Comparison of ENCODE assay signal across 22 cellular contexts in genomic region chr22:43436536-43437267, GRCh38. TPM values are rescaled to one million over a fixed set of nuclear protein-coding genes. Genes with fewer than 3 reads are reported as not detected.
DNase-seq lines count a peak whose midpoint lies in the region; ATAC-seq and TF ChIP-seq lines count a peak whose summit lies in the region.
"Had no signal": no experiment of that assay in that cellular context is flagged by ENCODE, and none has a peak within 500 bp of the region (broad histone marks: within the 10 kb centered on the region; RNA-seq: fewer than 3 reads in every experiment).

No MANE protein-coding gene starts in this region.

- H3K27me3 ChIP-seq in H7 (ENCODE audit: control insufficient read depth, insufficient read depth, low read length) (no peaks in the 10 kb centered on the region; the same call in 1 of the 2 replicates), osteoblast (ENCODE audit: insufficient read depth, low read length) (no peaks in the 10 kb centered on the region), breast epithelium (peaks cover 0 to 6% of the 10 kb centered on the region in 2 donors)

- no peak for ATAC-seq in GM21528 (IDR thresholded peaks at IDR 0.05; ENCODE audit: low FRiP score, unreplicated experiment)
- ATAC-seq: activated naive CD4-positive, alpha-beta T cell treated with anti-CD3 and anti-CD28 coated beads, Interleukin-2, amount 50 U/mL, for 72 hours; foreskin keratinocyte; left lung; natural killer cell treated with Interleukin-12 subunit alpha and Interleukin-12 subunit beta and Interleukin-15 and Interleukin-18, amount 100 ng/mL, for 72 hours had no signal

- no peaks in the 10 kb centered on the region for H3K4me1 ChIP-seq in osteoblast (ENCODE audit: insufficient read depth, low read length)
- H3K4me1 ChIP-seq in breast epithelium = no peaks in the 10 kb centered on the region
- H3K4me1 ChIP-seq: foreskin keratinocyte, left lung, sigmoid colon had no signal

- H3K36me3 ChIP-seq in H7 (replicated peaks; ENCODE audit: control insufficient read depth, insufficient read depth, low read length) (no peaks in the 10 kb centered on the region), osteoblast (ENCODE audit: insufficient read depth, low read length) (no peaks in the 10 kb centered on the region), breast epithelium (no peaks in the 10 kb centered on the region)
- H3K36me3 ChIP-seq: left lung, sigmoid colon had no signal

- H4K20me1 ChIP-seq in osteoblast (ENCODE audit: insufficient read depth, low read length) = no peaks in the 10 kb centered on the region

- no peaks in the 10 kb centered on the region for H3K9me3 ChIP-seq in osteoblast (ENCODE audit: low read depth, low read length)
- H3K9me3 ChIP-seq in breast epithelium = no peaks in the 10 kb centered on the region
- H3K9me3 ChIP-seq: left lung, sigmoid colon had no signal

- TF ChIP-seq POLR2A in breast epithelium (IDR thresholded peaks at IDR 0.05) = no peak

- peak overlapping the region; percentile 61 for H3K27ac ChIP-seq in C4-2B
- peak overlapping the region; percentile 96 for H3K27ac ChIP-seq in VCaP
- H3K27ac ChIP-seq in osteoblast (ENCODE audit: low read depth, low read length) = no peak overlapping the region
- H3K27ac ChIP-seq in breast epithelium = peak overlapping the region in 1 of 2 donors; percentile 43
- H3K27ac ChIP-seq: foreskin keratinocyte, HL-60, left lung, sigmoid colon had no signal

- H3K79me2 ChIP-seq in osteoblast (ENCODE audit: insufficient read depth, low read length) = no peaks in the 10 kb centered on the region

- no peak overlapping the region for H3K4me3 ChIP-seq in H7 (ENCODE audit: insufficient read depth, low read depth, low read length)
- no peak overlapping the region for H3K4me3 ChIP-seq in osteoblast (ENCODE audit: insufficient read depth, low read length)
- no peak overlapping the region for H3K4me3 ChIP-seq in breast epithelium
- H3K4me3 ChIP-seq: left lung, sigmoid colon had no signal

- TF ChIP-seq CTCF in C4-2B (conservative IDR thresholded peaks at IDR 0.05) (no peak; the same call in 1 of the 2 replicates), VCaP (conservative IDR thresholded peaks at IDR 0.05) (peak; percentile 19; the same call in 1 of the 2 replicates), osteoblast (IDR thresholded peaks at IDR 0.05; ENCODE audit: extremely low read depth, low read depth, low read length) (no peak), breast epithelium (IDR thresholded peaks at IDR 0.05) (no peak)

- intact Hi-C loops in breast epithelium (cut with DNase I; ENCODE audit: low total_unique reads) = no loop called here

- DNase-seq in H7 (peak; percentile 57), osteoblast (ENCODE audit: insufficient read length, low spot score, missing footprints) (peak; percentile 51), breast epithelium (ENCODE audit: low spot score in 2 of 2) (no peak), GDM1 (lab: John Stamatoyannopoulos, UW) (no peak)
- DNase-seq: activated CD4-positive, alpha-beta T cell treated with anti-CD3 and anti-CD28 coated beads, Interleukin-2, amount 10 ng/mL, durations not matched to agents 7 days and 5 days; CD8-positive, alpha-beta memory T cell; effector CD8-positive, alpha-beta T cell; foreskin keratinocyte; left lung; midbrain; sigmoid colon had no signal

- H2AFZ ChIP-seq in osteoblast (ENCODE audit: low read length) = no peak overlapping the region

- no peak overlapping the region for H3K4me2 ChIP-seq in osteoblast (ENCODE audit: insufficient read depth, low read length)

RNA-seq across cellular contexts. Expression of gene MPPED1, which starts 24.9 kb away (rescaled TPM):
- 0.15 and 1.2 TPM in 2 replicates for total RNA-seq in H7 (2014; rRNA removed; shearing (Covaris generic))
- not detected in 2 replicates for total RNA-seq in osteoblast
- total RNA-seq in breast epithelium = under 1 TPM in 1 of 3 donors, not detected in 2; 0.29 TPM
- total RNA-seq: activated CD4-positive, alpha-beta T cell treated with anti-CD3 and anti-CD28 coated beads, Interleukin-2, amount 10 ng/mL, durations not matched to agents 7 days and 5 days; activated naive CD4-positive, alpha-beta T cell treated with anti-CD3 and anti-CD28 coated beads, Interleukin-2, amount 50 U/mL, for 72 hours; activated T-helper 1 cell treated with anti-CD3 and anti-CD28 coated beads, Interleukin-12 subunit alpha, Interleukin-12 subunit beta, Interleukin-2, Interleukin-4 antibody, amounts not matched to agents 30 ng/mL and 10 ng/mL and 1 ng/mL, durations not matched to agents 14 hours and 24 hours and 36 hours; astrocyte; CD8-positive, alpha-beta memory T cell; chondrocyte; foreskin keratinocyte; left lung; natural killer cell treated with Interleukin-12 subunit alpha and Interleukin-12 subunit beta and Interleukin-15 and Interleukin-18, amount 100 ng/mL, for 72 hours; NCI-H460; RPMI7951; sigmoid colon had no signal

Comparison
In these comparisons a context has a peak if more than half of its experiments do, and no peak if none do; other contexts are left out.
1. DNase-seq: peak in H7 (single experiment) and osteoblast (single experiment); none in breast epithelium (0 of 2) and GDM1 (single experiment).